17 cellular contexts compared by ENCODE assay signal in the genomic region with DNA sequence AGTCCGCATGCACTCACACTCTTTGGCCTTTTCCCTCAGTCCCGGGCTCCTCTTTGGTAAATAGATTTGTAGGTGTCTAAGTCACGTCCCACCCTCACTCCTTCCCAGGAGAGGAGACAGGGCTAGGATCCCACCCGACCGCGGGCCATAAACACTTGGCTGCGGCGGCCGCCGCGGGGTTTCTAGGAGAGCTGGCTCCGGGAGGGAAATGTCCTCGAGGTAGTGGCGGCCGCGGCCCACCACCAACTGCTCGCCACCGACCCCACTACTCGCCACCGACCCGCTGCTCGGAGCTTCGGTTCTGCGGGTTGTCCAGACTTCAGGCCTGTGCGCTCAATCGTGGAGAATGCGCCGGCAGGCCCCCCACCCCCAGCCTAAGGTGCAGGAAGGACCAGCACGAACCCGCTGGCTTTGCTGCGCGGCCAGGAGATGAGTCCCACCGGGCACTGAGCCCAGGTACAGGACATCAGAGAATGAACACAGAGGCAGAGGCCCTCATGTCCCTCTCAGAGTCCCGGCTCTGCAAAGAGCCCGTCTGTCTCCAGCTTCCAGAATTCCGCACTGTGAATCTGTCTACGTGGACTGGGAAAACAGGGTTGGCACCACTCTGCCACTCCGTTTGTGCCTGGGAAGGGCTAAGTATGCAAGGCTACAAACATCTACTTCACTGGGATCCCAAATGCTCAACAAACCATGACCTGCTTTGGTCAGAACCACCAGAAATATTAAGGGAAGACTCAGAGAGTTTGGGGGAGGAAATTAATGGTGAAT. TPM values are rescaled to one million over a fixed set of nuclear protein-coding genes. Genes with fewer than 3 reads are reported as not detected.
DNase-seq lines count a peak whose midpoint lies in the region; ATAC-seq, FAIRE-seq and TF ChIP-seq lines count a peak whose summit lies in the region.
"Had no signal": no experiment of that assay in that cellular context is flagged by ENCODE, and none has a peak within 500 bp of the region (broad histone marks: within the 10 kb centered on the region; RNA-seq: fewer than 3 reads in every experiment).

No MANE protein-coding gene starts in this region.

- H3K27ac Mint-ChIP-seq in astrocyte (ENCODE audit: unreplicated experiment), result no peak overlapping the region
- H3K27ac Mint-ChIP-seq: CD8-positive, alpha-beta T cell had no signal

- H3K4me1 Mint-ChIP-seq in astrocyte (ENCODE audit: low read depth, unreplicated experiment), result no peaks in the 10 kb centered on the region

- H3K4me3 ChIP-seq in ACC112 (ENCODE audit: low read depth, low read length) (peak overlapping the region; percentile 74), HEK293 (ENCODE audit: low read depth, low read length) (no peak overlapping the region), astrocyte (ENCODE audit: insufficient read depth, low read depth, low read length) (no peak overlapping the region), muscle layer of duodenum (ENCODE audit: low read depth in 1 of 2, low read length in 2 of 2) (peak overlapping the region; percentile 30 to 47)

- peaks cover 2% of the 10 kb centered on the region for H4K20me1 ChIP-seq in astrocyte (ENCODE audit: insufficient read depth, low read length)

- peaks cover 2% of the 10 kb centered on the region for H3K36me3 Mint-ChIP-seq in astrocyte (ENCODE audit: low read depth, unreplicated experiment)
- H3K36me3 Mint-ChIP-seq: CD8-positive, alpha-beta T cell had no signal

- H3K27me3 ChIP-seq in ACC112 (ENCODE audit: insufficient read depth, low read length), result peaks cover 99% of the 10 kb centered on the region
- peaks cover 98% of the 10 kb centered on the region for H3K27me3 ChIP-seq in astrocyte (ENCODE audit: insufficient read depth, low read length)
- H3K27me3 ChIP-seq in muscle layer of duodenum (ENCODE audit: low read depth, low read length), result peaks cover 92% of the 10 kb centered on the region

- H3K27me3 Mint-ChIP-seq in astrocyte (ENCODE audit: low read depth, unreplicated experiment), result peaks cover 96% of the 10 kb centered on the region

- H3K4me3 Mint-ChIP-seq in astrocyte (ENCODE audit: unreplicated experiment), result no peak overlapping the region

- POLR2A ChIA-PET in HEK293 (lab: Yijun Ruan, JAX), result interaction anchor here (1.2 to 2.3 kb wide), 2 partner anchors 9 to 65 kb away, joined by 3 to 8 read pairs; no protein-coding TSS in a partner anchor

- H3K27ac ChIP-seq in ACC112 (ENCODE audit: low read depth, low read length), result no peak overlapping the region
- H3K27ac ChIP-seq in HEK293 (ENCODE audit: extremely low read depth, low read depth, low read length), result no peak overlapping the region
- H3K27ac ChIP-seq in astrocyte (ENCODE audit: low read depth, low read length), result no peak overlapping the region
- H3K27ac ChIP-seq in muscle layer of duodenum (ENCODE audit: low read length), result no peak overlapping the region

- DNase-seq in astrocyte (ENCODE audit: low read depth) (no peak), GM12891 (ENCODE audit: insufficient read length, low spot score) (no peak), SIG-M5 treated with dmso at 0.1 percent for 504 hours (lab: John Stamatoyannopoulos, UW; ENCODE audit: unreplicated experiment) (no peak)
- DNase-seq: CD8-positive, alpha-beta T cell; H7; islet precursor cell; NCI-H446 treated with DMSO at 0.1 percent for 48 hours had no signal

- H3K9me3 ChIP-seq in HEK293 (ENCODE audit: control insufficient read depth, insufficient read depth, low read depth, low read length) (no peaks in the 10 kb centered on the region), astrocyte (ENCODE audit: insufficient read depth, low read depth, low read length) (peaks cover 16% of the 10 kb centered on the region), muscle layer of duodenum (ENCODE audit: control insufficient read depth in 1 of 2, low read length in 2 of 2) (no peaks in the 10 kb centered on the region)

- H3K4me1 ChIP-seq in ACC112 (ENCODE audit: control insufficient read depth, insufficient read depth, low read length, unreplicated experiment) (no peaks in the 10 kb centered on the region), HEK293 (ENCODE audit: control insufficient read depth, insufficient read depth, low read length) (peaks cover 7% of the 10 kb centered on the region), astrocyte (ENCODE audit: insufficient read depth, low read length) (peaks cover 2% of the 10 kb centered on the region), muscle layer of duodenum (ENCODE audit: control insufficient read depth in 1 of 2, insufficient read depth in 2 of 2, low read length in 2 of 2) (peaks cover 5 to 45% of the 10 kb centered on the region in 2 donors)

- H3K9me3 Mint-ChIP-seq in astrocyte (ENCODE audit: unreplicated experiment), result peaks cover 16% of the 10 kb centered on the region
- H3K9me3 Mint-ChIP-seq: CD8-positive, alpha-beta T cell had no signal

- no peak for ATAC-seq in HG03521 (IDR thresholded peaks at IDR 0.05; ENCODE audit: unreplicated experiment)
- no peak for ATAC-seq in HG03469 (IDR thresholded peaks at IDR 0.05; ENCODE audit: unreplicated experiment)

- H2AFZ ChIP-seq in ACC112 (ENCODE audit: low read length, unreplicated experiment), result no peak overlapping the region
- H2AFZ ChIP-seq in astrocyte (ENCODE audit: low read depth, low read length), result no peak overlapping the region

- H3K4me2 ChIP-seq in astrocyte (ENCODE audit: low read length), result peak overlapping the region; percentile 15

- TF ChIP-seq CTCF in HEK293 (tag by site-specific recombination; IDR thresholded peaks at IDR 0.05) (no peak), astrocyte (IDR thresholded peaks at IDR 0.05; ENCODE audit: insufficient read depth, low read depth, low read length) (no peak)

- H3K79me2 ChIP-seq in ACC112 (ENCODE audit: control insufficient read depth, insufficient read depth, low read length, unreplicated experiment), result no peaks in the 10 kb centered on the region
- no peaks in the 10 kb centered on the region for H3K79me2 ChIP-seq in astrocyte (ENCODE audit: insufficient read depth, low read length)

- no peak overlapping the region for H3K9ac ChIP-seq in astrocyte (ENCODE audit: low read length)

- CTCF ChIA-PET in HEK293 (lab: Yijun Ruan, JAX), result interaction anchor here (0.6 to 14.1 kb wide), 35 partner anchors 9 to 571 kb away, joined by 3 to 246 read pairs (median 6); no protein-coding TSS in a partner anchor

- FAIRE-seq in astrocyte (lab: Jason Lieb, UNC), result no peak
- no peak for FAIRE-seq in GM12891 (lab: Jason Lieb, UNC)

- H3K36me3 ChIP-seq in ACC112 (ENCODE audit: insufficient read depth, low read length) (no peaks in the 10 kb centered on the region), HEK293 (ENCODE audit: control insufficient read depth in 2 of 2, insufficient read depth in 1 of 2, low read length in 2 of 2) (peaks cover 0 to 22% of the 10 kb centered on the region in 2 experiments; a peak in 1 of 3 replicates), astrocyte (ENCODE audit: insufficient read depth, low read length) (no peaks in the 10 kb centered on the region), muscle layer of duodenum (ENCODE audit: control insufficient read depth in 1 of 2, insufficient read depth in 2 of 2, low read length in 2 of 2) (no peaks in the 10 kb centered on the region)

- no peak for TF ChIP-seq POLR2A in GM12891 (IDR thresholded peaks at IDR 0.05; ENCODE audit: low read depth, low read length)

TF ChIP-seq in HEK293, 187 proteins besides CTCF, POLR2A, EP300 and RAD21:
- TF ChIP-seq SALL2 (tag by site-specific recombination; IDR thresholded peaks at IDR 0.05; ENCODE audit: borderline replicate concordance), result no peak
- TF ChIP-seq ZNF585B (tag by site-specific recombination; IDR thresholded peaks at IDR 0.05), result no peak
- 0 out of 2 replicates have a peak, but pooled peaks have one; percentile 15 for TF ChIP-seq ZNF600 (tag by site-specific recombination; IDR thresholded peaks at IDR 0.05)
TF ChIP-seq in HEK293: peak in this region for 1.

TF ChIP-seq in GM12891, 5 proteins besides CTCF, POLR2A, EP300 and RAD21:
- TF ChIP-seq PAX5 (IDR thresholded peaks at IDR 0.05; ENCODE audit: insufficient read depth, low read length, severe bottlenecking) (no peak), POLR2AphosphoS5 (IDR thresholded peaks at IDR 0.05; ENCODE audit: low read depth, low read length) (no peak), POU2F2 (IDR thresholded peaks at IDR 0.05; ENCODE audit: low read depth, low read length) (no peak), SPI1 (IDR thresholded peaks at IDR 0.05; ENCODE audit: low read depth, low read length) (no peak), TAF1 (IDR thresholded peaks at IDR 0.05; ENCODE audit: low read depth, low read length) (no peak)
TF ChIP-seq in GM12891: peak in this region for 0.

RNA-seq across cellular contexts. Expression of gene PRAC2, which starts 2.5 kb away (rescaled TPM):
- not detected in 2 replicates for total RNA-seq in astrocyte
- polyA plus RNA-seq in GM12891 (2012; ENCODE audit: low read depth, missing spikeins), result not detected
- total RNA-seq: activated CD8-positive, alpha-beta memory T cell treated with anti-CD3 and anti-CD28 coated beads for 36 hours; CD8-positive, alpha-beta T cell; dermis microvascular lymphatic vessel endothelial cell; HT1080; myocyte; temporal lobe had no signal

RNA-seq across cellular contexts. Expression of gene HOXB13, which starts 3.1 kb away (rescaled TPM):
- not detected in 2 replicates for total RNA-seq in astrocyte
- polyA plus RNA-seq in GM12891 (2012; ENCODE audit: low read depth, missing spikeins), result not detected
- total RNA-seq: activated CD8-positive, alpha-beta memory T cell treated with anti-CD3 and anti-CD28 coated beads for 36 hours; CD8-positive, alpha-beta T cell; dermis microvascular lymphatic vessel endothelial cell; temporal lobe had no signal

RNA-seq across cellular contexts. Expression of gene PRAC1, which starts 3.2 kb away (rescaled TPM):
- not detected in 2 replicates for total RNA-seq in astrocyte
- polyA plus RNA-seq in GM12891 (2012; ENCODE audit: low read depth, missing spikeins), result not detected
- total RNA-seq: activated CD8-positive, alpha-beta memory T cell treated with anti-CD3 and anti-CD28 coated beads for 36 hours; CD8-positive, alpha-beta T cell; dermis microvascular lymphatic vessel endothelial cell; HT1080; myocyte; temporal lobe had no signal

Comparison
In these comparisons a context has a peak if more than half of its experiments do, and no peak if none do; other contexts are left out.
1. H3K4me3 ChIP-seq: peak in ACC112 (single experiment) and muscle layer of duodenum (2 of 2); none in HEK293 (single experiment) and astrocyte (single experiment).